22 cellular contexts compared by ENCODE assay signal in the genomic region with DNA sequence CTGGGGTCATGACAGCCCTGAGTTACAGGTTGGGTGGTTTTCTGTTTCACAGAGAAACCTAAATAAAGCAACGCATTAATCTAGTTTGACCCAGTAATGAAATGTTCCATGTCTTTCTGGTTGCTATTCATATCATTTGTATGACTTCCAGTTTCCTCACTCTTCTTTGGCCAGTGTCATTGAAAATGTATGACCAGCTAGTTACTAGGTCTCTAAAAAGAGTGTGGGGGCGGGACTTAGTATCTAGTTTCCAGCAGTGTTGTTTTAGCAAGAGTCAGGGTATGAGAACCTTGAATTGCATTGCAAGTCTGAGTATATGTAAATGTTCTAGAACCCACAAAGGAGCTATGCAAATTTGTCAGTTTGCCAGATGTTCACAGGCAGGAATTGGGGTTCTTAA. TPM values are rescaled to one million over a fixed set of nuclear protein-coding genes. Genes with fewer than 3 reads are reported as not detected.
A peak's percentile ranks its signal among the peaks of the same experiment; 100 is the strongest.
DNase-seq lines count a peak whose midpoint lies in the region; ATAC-seq and TF ChIP-seq lines count a peak whose summit lies in the region.
"Had no signal": no experiment of that assay in that cellular context is flagged by ENCODE, and none has a peak within 500 bp of the region (broad histone marks: within the 10 kb centered on the region; RNA-seq: fewer than 3 reads in every experiment).

No MANE protein-coding gene starts in this region.

- H3K4me3 ChIP-seq in OCI-LY3 (ENCODE audit: low read length) (no peak overlapping the region), endodermal cell (ENCODE audit: low read length) (no peak overlapping the region)
- H3K4me3 ChIP-seq: PC-9, SK-N-MC had no signal

- no peaks in the 10 kb centered on the region for H3K9me3 Mint-ChIP-seq in endodermal cell
- H3K9me3 Mint-ChIP-seq: CD4-positive, CD25-positive, alpha-beta regulatory T cell had no signal

- H3K36me3 ChIP-seq in OCI-LY3 (replicated peaks; ENCODE audit: low read depth, low read length) (no peaks in the 10 kb centered on the region), endodermal cell (ENCODE audit: control insufficient read depth, insufficient read depth, low read length) (no peaks in the 10 kb centered on the region)

- no peak overlapping the region for H2AFZ ChIP-seq in OCI-LY3 (ENCODE audit: low read depth, low read length)
- H2AFZ ChIP-seq: PC-9 had no signal

- H3K4me2 ChIP-seq in OCI-LY3 (ENCODE audit: low read length), result peak overlapping the region; percentile 9; the same call in 1 of the 2 replicates
- H3K4me2 ChIP-seq: PC-9 had no signal

- in situ Hi-C loops in GM13977 (cut with MboI; ENCODE audit: low pct_unique_long_range_greater_than_20kb, low sequenced_read_pairs, unreplicated experiment), result no loop called here

- ATAC-seq in HG02798 (IDR thresholded peaks at IDR 0.05; ENCODE audit: poor library complexity, unreplicated experiment), result peak; percentile 50
- ATAC-seq in HG03139 (IDR thresholded peaks at IDR 0.05; ENCODE audit: unreplicated experiment), result no peak

- H3K36me3 Mint-ChIP-seq in endodermal cell (ENCODE audit: low read depth), result no peaks in the 10 kb centered on the region
- H3K36me3 Mint-ChIP-seq: CD4-positive, CD25-positive, alpha-beta regulatory T cell had no signal

- H3K27ac ChIP-seq in OCI-LY3 (ENCODE audit: low read length) (peak overlapping the region; percentile 77; the same call in 1 of the 2 replicates), endodermal cell (ENCODE audit: low read depth, low read length) (no peak overlapping the region)
- H3K27ac ChIP-seq: HL-60, PC-9, SK-N-MC had no signal

- H3K27me3 Mint-ChIP-seq in endodermal cell (ENCODE audit: insufficient read depth), result no peaks in the 10 kb centered on the region

- no peaks in the 10 kb centered on the region for H4K20me1 ChIP-seq in OCI-LY3 (ENCODE audit: insufficient read depth, low read length)

- H3K27ac Mint-ChIP-seq in endodermal cell, result no peak overlapping the region

- TF ChIP-seq CTCF in GM13977 (IDR thresholded peaks at IDR 0.05; ENCODE audit: extremely low read depth, insufficient read depth, missing control alignments), result no peak
- no peak for TF ChIP-seq CTCF in OCI-LY3 (IDR thresholded peaks at IDR 0.05; ENCODE audit: low read depth, low read length)
- no peak for TF ChIP-seq CTCF in endodermal cell (conservative IDR thresholded peaks at IDR 0.05)

- H3K9ac ChIP-seq in OCI-LY3 (ENCODE audit: low read length), result no peak overlapping the region
- H3K9ac ChIP-seq in endodermal cell (ENCODE audit: extremely low read depth, low read length, poor library complexity, severe bottlenecking), result no peak overlapping the region

- no peaks in the 10 kb centered on the region for H3K79me2 ChIP-seq in OCI-LY3 (ENCODE audit: low read length)

- H3K4me1 ChIP-seq in OCI-LY3 (ENCODE audit: low read length) (peaks cover 76% of the 10 kb centered on the region), endodermal cell (ENCODE audit: control insufficient read depth, insufficient read depth, low read length) (no peaks in the 10 kb centered on the region)

- peaks cover 6% of the 10 kb centered on the region for H3K4me1 Mint-ChIP-seq in endodermal cell

- no peak overlapping the region for H3K4me3 Mint-ChIP-seq in endodermal cell
- H3K4me3 Mint-ChIP-seq: CD4-positive, CD25-positive, alpha-beta regulatory T cell had no signal

- H3K27me3 ChIP-seq in OCI-LY3 (ENCODE audit: low read depth, low read length) (no peaks in the 10 kb centered on the region), endodermal cell (ENCODE audit: control insufficient read depth, insufficient read depth, low read length, poor library complexity, severe bottlenecking) (no peaks in the 10 kb centered on the region)

- DNase-seq in GM13977 (ENCODE audit: low spot score), result peak; percentile 44
- peak; percentile 11 for DNase-seq in renal cortical epithelial cell (ENCODE audit: low read depth)
- no peak for DNase-seq in endodermal cell
- DNase-seq in SKM-1 (lab: John Stamatoyannopoulos, UW; ENCODE audit: unreplicated experiment), result no peak
- no peak for DNase-seq in NCI-H2107 treated with DMSO at 0.1 percent for 48 hours (lab: John Stamatoyannopoulos, UW; ENCODE audit: unreplicated experiment)
- DNase-seq: AML-193; Calu3; CD4-positive, CD25-positive, alpha-beta regulatory T cell; DMS79; NCI-H1048; NCI-H146; NCI-H345; NCI-H526 treated with DMSO at 0.1 percent for 48 hours; NK-92 treated with Interleukin-12 subunit alpha and Interleukin-12 subunit beta, amount 100 ng/mL, for 24 hours; PC-9; T-helper 1 cell had no signal

- 71 to 93% methylated on average over 1 to 2 of the region's 2 CpGs for WGBS in endodermal cell (ENCODE audit: insufficient coverage in 1 of 2, insufficient read length in 1 of 2), 2 experiments

- H3K9me3 ChIP-seq in OCI-LY3 (ENCODE audit: insufficient read depth, low read length), result no peaks in the 10 kb centered on the region
- no peaks in the 10 kb centered on the region for H3K9me3 ChIP-seq in endodermal cell (ENCODE audit: control insufficient read depth, low read length)

RNA-seq across cellular contexts. Expression of a gene that starts 47.7 kb away (rescaled TPM):
- total RNA-seq in renal cortical epithelial cell (0.25 and 6.4 TPM in 2 replicates), endodermal cell (not detected)
- not detected for polyA plus RNA-seq in endodermal cell (2013, experiment 1 of 2)
- polyA plus RNA-seq in endodermal cell (2013, experiment 2 of 2), result not detected
- total RNA-seq: CD4-positive, CD25-positive, alpha-beta regulatory T cell; G401 had no signal
- polyA plus RNA-seq: CD4-positive, CD25-positive, alpha-beta regulatory T cell had no signal

Comparison
In these comparisons a context has a peak if more than half of its experiments do, and no peak if none do; other contexts are left out.
1. DNase-seq: peak in GM13977 (single experiment) and renal cortical epithelial cell (single experiment); none in endodermal cell (single experiment), SKM-1 (single experiment) and NCI-H2107 treated with DMSO at 0.1 percent for 48 hours (single experiment).